Comparison of ENCODE assay signal across 18 cellular contexts in genomic region chr13:76697277-76697676, GRCh38.
"Had no signal": no experiment of that assay in that cellular context is flagged by ENCODE, and none has a peak within 500 bp of the region (broad histone marks: within the 10 kb centered on the region; RNA-seq: fewer than 3 reads in every experiment).

No MANE protein-coding gene starts in this region.

- ATAC-seq: esophagus mucosa; foreskin keratinocyte; heart left ventricle; natural killer cell treated with Interleukin-12 subunit alpha and Interleukin-12 subunit beta and Interleukin-15 and Interleukin-18, amount 100 ng/mL, for 72 hours had no signal

- H3K36me3 ChIP-seq: heart left ventricle, neural progenitor cell, pancreas, prostate gland, spleen, stomach, thoracic aorta, transverse colon had no signal

- DNase-seq: effector memory CD4-positive, alpha-beta T cell; heart left ventricle; hippocampal formation; nucleus accumbens; pancreas; spleen; stimulated activated CD4-positive, alpha-beta T cell treated with anti-CD3 and anti-CD28 coated beads, Interleukin-15, amount 100 ng/mL, for 24 hours; stimulated activated CD4-positive, alpha-beta T cell treated with anti-CD3 and anti-CD28 coated beads, Interleukin-1b, Interleukin-23, amount 100 ng/mL, for 48 hours; stimulated activated naive CD4-positive, alpha-beta T cell; stomach; substantia nigra; transverse colon had no signal

- H3K9ac ChIP-seq: neural progenitor cell had no signal

- H3K4me2 ChIP-seq: neural progenitor cell had no signal

- H3K27ac ChIP-seq: foreskin keratinocyte, heart left ventricle, neural progenitor cell, pancreas, prostate gland, spleen, stomach, thoracic aorta, transverse colon had no signal

- H3K4me1 ChIP-seq: foreskin keratinocyte, neural progenitor cell, pancreas, prostate gland, spleen, stomach, transverse colon had no signal

- H3K9me3 ChIP-seq: heart left ventricle, pancreas, prostate gland, spleen, stomach, thoracic aorta, transverse colon had no signal

- H3K27me3 ChIP-seq: foreskin keratinocyte, heart left ventricle, neural progenitor cell, pancreas, spleen, stomach, transverse colon had no signal

- H3K4me3 ChIP-seq: heart left ventricle, neural progenitor cell, pancreas, prostate gland, spleen, stomach, thoracic aorta, transverse colon had no signal
